8 cellular contexts compared by ENCODE assay signal in genomic region chr7:6482307-6482706, GRCh38. TPM values are rescaled to one million over a fixed set of nuclear protein-coding genes. Genes with fewer than 3 reads are reported as not detected.
A peak's percentile ranks its signal among the peaks of the same experiment; 100 is the strongest.
DNase-seq lines count a peak whose midpoint lies in the region; ATAC-seq and TF ChIP-seq lines count a peak whose summit lies in the region.

No MANE protein-coding gene starts in this region.

- ATAC-seq in natural killer cell (no peak), GM18498 (IDR thresholded peaks at IDR 0.05; ENCODE audit: unreplicated experiment) (no peak), GM21737 (IDR thresholded peaks at IDR 0.05; ENCODE audit: unreplicated experiment) (no peak), GM21825 (IDR thresholded peaks at IDR 0.05; ENCODE audit: unreplicated experiment) (no peak)

- no peaks in the 10 kb centered on the region for H3K9me3 ChIP-seq in BLaER1 treated with 17β-estradiol and CSF1 and Interleukin-3, amounts not matched to agents 10 nM and 100 nM (replicated peaks in 1 of 11)
- no peaks in the 10 kb centered on the region for H3K9me3 ChIP-seq in colonic mucosa

- H3K36me3 Mint-ChIP-seq in natural killer cell: no peaks in the 10 kb centered on the region

- peak overlapping the region in 5 of 11 experiments; percentile 91 to 97 (median 92); a peak in 5 of 22 replicates for H3K27ac ChIP-seq in BLaER1 treated with 17β-estradiol and CSF1 and Interleukin-3, amounts not matched to agents 10 nM and 100 nM
- H3K27ac ChIP-seq in colonic mucosa: peak overlapping the region; percentile 94

- H3K36me3 ChIP-seq in BLaER1 treated with 17β-estradiol and CSF1 and Interleukin-3, amounts not matched to agents 10 nM and 100 nM: peaks cover 0 to 52% (median 32%) of the 10 kb centered on the region in 11 experiments; a peak in 16 of 22 replicates
- H3K36me3 ChIP-seq in colonic mucosa: no peaks in the 10 kb centered on the region

- no peaks in the 10 kb centered on the region for H3K27me3 Mint-ChIP-seq in natural killer cell (ENCODE audit: low read depth in 2 of 2)

- TF ChIP-seq CTCF in colonic mucosa (IDR thresholded peaks at IDR 0.05) (no peak), natural killer cell (IDR thresholded peaks at IDR 0.05) (no peak)

- no peaks in the 10 kb centered on the region for H3K9me3 Mint-ChIP-seq in natural killer cell

- peaks cover 54 to 66% (median 65%) of the 10 kb centered on the region in 11 experiments; a peak in 21 of 22 replicates for H4K20me1 ChIP-seq in BLaER1 treated with 17β-estradiol and CSF1 and Interleukin-3, amounts not matched to agents 10 nM and 100 nM

- intact Hi-C loops in colonic mucosa (cut with DNase I): no loop called here
- intact Hi-C loops in natural killer cell (cut with micrococcal nuclease): no loop called here

- peak overlapping the region; percentile 90 to 100 (median 98) for H3K4me3 ChIP-seq in BLaER1 treated with 17β-estradiol and CSF1 and Interleukin-3, amounts not matched to agents 10 nM and 100 nM
- peak overlapping the region; percentile 98 for H3K4me3 ChIP-seq in colonic mucosa

- H3K27me3 ChIP-seq in BLaER1 treated with 17β-estradiol and CSF1 and Interleukin-3, amounts not matched to agents 10 nM and 100 nM: no peaks in the 10 kb centered on the region
- no peaks in the 10 kb centered on the region for H3K27me3 ChIP-seq in colonic mucosa

- peak; percentile 53 for DNase-seq in LoVo (ENCODE audit: low spot score)
- DNase-seq in colonic mucosa: peak; percentile 59
- DNase-seq in natural killer cell: no peak
- DNase-seq in DMS153 (lab: John Stamatoyannopoulos, UW): no peak

- peaks cover 61 to 68% (median 67%) of the 10 kb centered on the region in 10 experiments for H3K4me1 ChIP-seq in BLaER1 treated with 17β-estradiol and CSF1 and Interleukin-3, amounts not matched to agents 10 nM and 100 nM
- peaks cover 21% of the 10 kb centered on the region for H3K4me1 ChIP-seq in colonic mucosa

- peaks cover 54 to 61% of the 10 kb centered on the region in 2 donors for H3K4me1 Mint-ChIP-seq in natural killer cell

- H3K4me2 ChIP-seq in BLaER1 treated with 17β-estradiol and CSF1 and Interleukin-3, amounts not matched to agents 10 nM and 100 nM: peak overlapping the region; percentile 78 to 96 (median 87)

- peak overlapping the region; percentile 92 to 99 (median 97) for H3K9ac ChIP-seq in BLaER1 treated with 17β-estradiol and CSF1 and Interleukin-3, amounts not matched to agents 10 nM and 100 nM
- peak overlapping the region in 1 of 2 donors; percentile 95 for H3K9ac ChIP-seq in colonic mucosa (ENCODE audit: low read depth in 2 of 2, low read length in 2 of 2)

- peak overlapping the region; percentile 96 for H3K4me3 Mint-ChIP-seq in natural killer cell

- H3K27ac Mint-ChIP-seq in natural killer cell: peak overlapping the region; percentile 87 to 88

RNA-seq across cellular contexts. Expression of gene KDELR2, which starts 1.6 kb away (rescaled TPM):
- total RNA-seq in colonic mucosa (100 to 1,000 TPM; 228 to 278 TPM), natural killer cell (10 to 100 TPM; 56.2 to 60.2 (median 58.5) TPM)

RNA-seq across cellular contexts. Expression of gene DAGLB, which starts 34.6 kb away (rescaled TPM):
- total RNA-seq in colonic mucosa: 10 to 100 TPM; 15.6 to 26.5 TPM
- total RNA-seq in natural killer cell: 10 to 100 TPM; 20.3 to 25.6 (median 25.2) TPM

Comparison
In these comparisons a context has a peak if more than half of its experiments do, and no peak if none do; other contexts are left out.
1. DNase-seq: peak in LoVo (single experiment) and colonic mucosa (single experiment); none in natural killer cell (single experiment) and DMS153 (single experiment).